9 cellular contexts compared by ENCODE assay signal in the genomic region with DNA sequence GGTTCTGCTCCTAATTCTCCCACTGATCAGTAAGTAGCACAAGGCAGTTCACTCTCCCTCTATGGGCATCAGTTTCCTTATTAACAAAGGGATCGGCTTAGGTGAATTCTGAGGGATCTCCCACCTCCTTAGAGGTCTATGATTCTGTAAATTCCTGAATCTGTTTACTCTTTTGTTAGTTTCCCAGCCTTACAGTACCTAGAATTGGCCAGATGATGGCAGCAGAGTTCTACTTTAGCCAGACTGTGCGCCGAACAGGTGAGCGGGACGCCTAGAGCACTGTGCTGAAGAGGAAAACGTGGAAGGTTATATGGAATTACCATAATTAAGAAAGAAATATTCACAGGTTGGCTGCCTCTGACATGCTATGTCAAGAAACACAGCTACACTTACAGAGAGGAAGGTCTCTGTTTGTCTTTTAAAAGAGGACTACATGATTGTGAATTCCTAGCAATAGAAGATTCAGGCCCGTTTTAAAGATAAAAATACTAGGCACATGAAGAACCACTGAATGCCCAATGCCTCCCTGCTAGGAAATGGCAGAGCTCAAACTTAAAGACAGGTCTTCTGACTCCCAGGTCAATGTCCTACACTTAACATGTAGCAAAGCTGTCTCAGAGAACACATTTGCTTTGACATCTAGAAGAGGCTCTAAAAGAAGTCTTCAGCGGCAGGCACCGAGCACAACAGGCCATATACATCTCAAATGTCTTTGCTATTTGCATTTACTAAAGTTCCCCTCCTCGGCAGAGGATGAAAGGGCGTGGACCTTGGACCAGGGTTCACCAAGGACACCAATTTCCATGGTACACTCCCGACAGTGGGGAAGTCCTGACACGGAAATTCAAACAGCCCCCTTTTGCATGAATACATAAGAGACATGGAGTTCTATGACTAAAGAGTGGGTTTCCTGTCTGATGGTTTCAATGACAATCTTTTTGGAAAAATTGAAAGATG.
DNase-seq lines count a peak whose midpoint lies in the region; ATAC-seq, FAIRE-seq and TF ChIP-seq lines count a peak whose summit lies in the region.
"Had no signal": no experiment of that assay in that cellular context is flagged by ENCODE, and none has a peak within 500 bp of the region (broad histone marks: within the 10 kb centered on the region; RNA-seq: fewer than 3 reads in every experiment).

No MANE protein-coding gene starts in this region.

- POLR2A ChIA-PET in CD4-positive, alpha-beta memory T cell (lab: Charles Lee; ENCODE audit: partially characterized antibody): no interaction called here
- POLR2A ChIA-PET in activated CD4-positive, alpha-beta T cell treated with anti-CD3 and anti-CD28 coated beads for 36 hours (lab: Charles Lee): no interaction called here
- POLR2A ChIA-PET in H1 (lab: Charles Lee; ENCODE audit: partially characterized antibody): no interaction called here

- H3K27ac Mint-ChIP-seq in CD4-positive, alpha-beta memory T cell: no peak overlapping the region
- H3K27ac Mint-ChIP-seq in activated CD4-positive, alpha-beta T cell treated with anti-CD3 and anti-CD28 coated beads for 36 hours: no peak overlapping the region
- H3K27ac Mint-ChIP-seq: T-helper 1 cell treated with Interleukin-12 subunit alpha and Interleukin-12 subunit beta and Interleukin-4 antibody, amounts not matched to agents 30 μg/mL and 1 μg/mL, for 36 hours had no signal

- H2BK120ac ChIP-seq in H1 (replicated peaks; ENCODE audit: low read depth, low read length): no peak overlapping the region

- no peak for TF ChIP-seq EP300 in H1 (IDR thresholded peaks at IDR 0.05; ENCODE audit: borderline replicate concordance in 1 of 2, low read depth in 2 of 2, low read length in 2 of 2)

- TF ChIP-seq CTCF in H1 (IDR thresholded peaks at IDR 0.05; ENCODE audit: control extremely low read depth in 1 of 3, insufficient read depth in 1 of 3, low read depth in 1 of 3, low read length in 3 of 3): peak; percentile 53 to 90 (median 82)

- no peak overlapping the region for H2BK5ac ChIP-seq in H1 (ENCODE audit: low read depth, low read length)

- H3K27me3 ChIP-seq in CD4-positive, alpha-beta memory T cell (ENCODE audit: insufficient read depth, low read length): no peaks in the 10 kb centered on the region
- H3K27me3 ChIP-seq in H1 (replicated peaks in 1 of 4; ENCODE audit: control insufficient read depth in 3 of 4, extremely low read depth in 1 of 4, insufficient read depth in 3 of 4, low read length in 3 of 4): no peaks in the 10 kb centered on the region

- no peak overlapping the region for H4K8ac ChIP-seq in H1 (ENCODE audit: extremely low read depth, insufficient read depth, low read length)

- no peak overlapping the region for H3K56ac ChIP-seq in H1 (replicated peaks; ENCODE audit: insufficient read length, low read depth, low read length)

- TF ChIP-seq POLR2A in H1 (IDR thresholded peaks at IDR 0.05; ENCODE audit: control extremely low read depth in 1 of 2, low read depth in 2 of 2, low read length in 2 of 2): no peak

- no peak overlapping the region for H2BK15ac ChIP-seq in H1 (ENCODE audit: low read length)

- no peaks in the 10 kb centered on the region for H3K9me3 ChIP-seq in CD4-positive, alpha-beta memory T cell (ENCODE audit: control insufficient read depth in 1 of 2, low read length in 2 of 2)
- no peaks in the 10 kb centered on the region for H3K9me3 ChIP-seq in H1 (ENCODE audit: insufficient read depth in 2 of 2, low read depth in 1 of 2, low read length in 1 of 2)

- no peaks in the 10 kb centered on the region for H3K9me3 Mint-ChIP-seq in CD4-positive, alpha-beta memory T cell
- H3K9me3 Mint-ChIP-seq in activated CD4-positive, alpha-beta T cell treated with anti-CD3 and anti-CD28 coated beads for 36 hours (ENCODE audit: low read depth): no peaks in the 10 kb centered on the region
- H3K9me3 Mint-ChIP-seq: T-helper 1 cell treated with Interleukin-12 subunit alpha and Interleukin-12 subunit beta and Interleukin-4 antibody, amounts not matched to agents 30 μg/mL and 1 μg/mL, for 36 hours had no signal

- H3K4me2 ChIP-seq in H1 (ENCODE audit: insufficient read depth in 1 of 2, low read depth in 2 of 2, low read length in 2 of 2): no peak overlapping the region

- H3K4me1 ChIP-seq in CD4-positive, alpha-beta memory T cell (ENCODE audit: insufficient read depth, low read length): no peaks in the 10 kb centered on the region
- no peaks in the 10 kb centered on the region for H3K4me1 ChIP-seq in H1 (replicated peaks in 1 of 4; ENCODE audit: control insufficient read depth in 3 of 4, insufficient read depth in 4 of 4, low read length in 3 of 4)

- no peaks in the 10 kb centered on the region for H4K20me1 ChIP-seq in H1 (replicated peaks in 1 of 2; ENCODE audit: control insufficient read depth in 1 of 2, insufficient read depth in 2 of 2, low read length in 2 of 2)

- H3K9ac ChIP-seq in H1 (replicated peaks in 1 of 4; ENCODE audit: extremely low read depth in 1 of 4, low read depth in 3 of 4, low read length in 3 of 4): no peak overlapping the region

- no peaks in the 10 kb centered on the region for H3K79me1 ChIP-seq in H1 (ENCODE audit: low read depth, low read length)

- no peak overlapping the region for H3K27ac ChIP-seq in CD4-positive, alpha-beta memory T cell (ENCODE audit: low read depth, low read length)
- no peak overlapping the region for H3K27ac ChIP-seq in H1 (ENCODE audit: low read depth, low read length)

- H3K18ac ChIP-seq in H1 (ENCODE audit: extremely low read depth, low read length): no peak overlapping the region

- no peaks in the 10 kb centered on the region for H3K23me2 ChIP-seq in H1 (ENCODE audit: low read depth, low read length)

- no peaks in the 10 kb centered on the region for H3K36me3 Mint-ChIP-seq in CD4-positive, alpha-beta memory T cell
- H3K36me3 Mint-ChIP-seq in activated CD4-positive, alpha-beta T cell treated with anti-CD3 and anti-CD28 coated beads for 36 hours (ENCODE audit: low read depth): no peaks in the 10 kb centered on the region

- TF ChIP-seq RAD21 in H1 (IDR thresholded peaks at IDR 0.05 in 1 of 2, conservative IDR thresholded peaks at IDR 0.05 in 1 of 2; ENCODE audit: low read depth in 2 of 2, low read length in 2 of 2): peak; percentile 96

- H3K79me2 ChIP-seq in H1 (ENCODE audit: control insufficient read depth in 1 of 2, insufficient read depth in 2 of 2, low read length in 2 of 2): no peaks in the 10 kb centered on the region

- peak; percentile 94 for ATAC-seq in GM19035 (IDR thresholded peaks at IDR 0.05; ENCODE audit: unreplicated experiment)
- ATAC-seq in HG03103 (IDR thresholded peaks at IDR 0.05; ENCODE audit: low read depth, unreplicated experiment): peak; percentile 97
- peak; percentile 79 for ATAC-seq in activated CD4-positive, alpha-beta T cell treated with anti-CD3 and anti-CD28 coated beads for 36 hours
- ATAC-seq in stimulated activated naive CD8-positive, alpha-beta T cell treated with anti-CD3 and anti-CD28 coated beads, Interleukin-15, Interleukin-2, amounts not matched to agents 100 U/mL and 50 U/mL, for 24 hours: peak; percentile 72

- no peak overlapping the region for H2BK12ac ChIP-seq in H1 (ENCODE audit: low read depth, low read length)

- 54% methylated on average over 13 of the region's 13 CpGs; no CpG with 5 or more reads in 1 of the 2 experiments for WGBS in H1 (ENCODE audit: extremely low coverage in 1 of 2, insufficient coverage in 1 of 2, insufficient read length in 1 of 2, insufficient replicate concordance in 2 of 2, low coverage in 1 of 2, low lambda C conversion rate in 2 of 2, missing lambda C conversion rate in 1 of 2), 2 experiments

- no peak overlapping the region for H2AFZ ChIP-seq in H1 (ENCODE audit: low read length)

- no peak overlapping the region for H3K4me3 Mint-ChIP-seq in CD4-positive, alpha-beta memory T cell
- H3K4me3 Mint-ChIP-seq in activated CD4-positive, alpha-beta T cell treated with anti-CD3 and anti-CD28 coated beads for 36 hours: no peak overlapping the region
- H3K4me3 Mint-ChIP-seq: T-helper 1 cell treated with Interleukin-12 subunit alpha and Interleukin-12 subunit beta and Interleukin-4 antibody, amounts not matched to agents 30 μg/mL and 1 μg/mL, for 36 hours had no signal

- H3K36me3 ChIP-seq in CD4-positive, alpha-beta memory T cell (ENCODE audit: insufficient read depth, low read length): no peaks in the 10 kb centered on the region
- no peaks in the 10 kb centered on the region for H3K36me3 ChIP-seq in H1 (ENCODE audit: control insufficient read depth in 2 of 4, insufficient read depth in 4 of 4, low read length in 3 of 4)

- peak; percentile 97 for FAIRE-seq in H1 (lab: Jason Lieb, UNC)

- peak in 4 of 5 donors; percentile 26 to 52 (median 33) for DNase-seq in CD4-positive, alpha-beta memory T cell
- DNase-seq in NCI-H2196 (lab: John Stamatoyannopoulos, UW; ENCODE audit: unreplicated experiment) (peak; percentile 87), H1 (ENCODE audit: low read depth in 1 of 2, low spot score in 2 of 2) (peak; percentile 51 to 76), midbrain (lab: John Stamatoyannopoulos, UW) (peak; percentile 61)
- peak; percentile 66 for DNase-seq in activated CD4-positive, alpha-beta T cell treated with anti-CD3 and anti-CD28 coated beads for 36 hours
- DNase-seq in stimulated activated naive CD8-positive, alpha-beta T cell treated with anti-CD3 and anti-CD28 coated beads, Interleukin-15, Interleukin-2, amounts not matched to agents 100 U/mL and 50 U/mL, for 24 hours: peak; percentile 47

- no peak overlapping the region for H3K4me3 ChIP-seq in CD4-positive, alpha-beta memory T cell (ENCODE audit: low read length in 2 of 2)
- no peak overlapping the region for H3K4me3 ChIP-seq in H1 (ENCODE audit: extremely low read depth in 1 of 4, insufficient read depth in 2 of 4, low read depth in 3 of 4, low read length in 4 of 4)

- peaks cover 0 to 2% (median under 1%) of the 10 kb centered on the region in 4 donors for H3K4me1 Mint-ChIP-seq in CD4-positive, alpha-beta memory T cell
- no peaks in the 10 kb centered on the region for H3K4me1 Mint-ChIP-seq in activated CD4-positive, alpha-beta T cell treated with anti-CD3 and anti-CD28 coated beads for 36 hours

- no peak overlapping the region for H2AK5ac ChIP-seq in H1 (ENCODE audit: low read depth, low read length)

- CTCF ChIA-PET in CD4-positive, alpha-beta memory T cell (lab: Charles Lee; ENCODE audit: partially characterized antibody): interaction anchor here (0.7 to 2.6 kb wide), 6 partner anchors 8 to 337 kb away, joined by 3 to 12 read pairs (median 3); no protein-coding TSS in a partner anchor
- CTCF ChIA-PET in activated CD4-positive, alpha-beta T cell treated with anti-CD3 and anti-CD28 coated beads for 36 hours (lab: Charles Lee): interaction anchor here (0.6 to 1.8 kb wide), 9 partner anchors 8 to 423 kb away, joined by 3 to 5 read pairs (median 3); no protein-coding TSS in a partner anchor
- CTCF ChIA-PET in H1 (lab: Charles Lee; ENCODE audit: partially characterized antibody): interaction anchor here (0.5 to 2.3 kb wide), 25 partner anchors 10 to 1143 kb away, joined by 3 to 9 read pairs (median 4); no protein-coding TSS in a partner anchor

- no peak overlapping the region for H2BK20ac ChIP-seq in H1 (ENCODE audit: low read length)

- intact Hi-C loops in CD4-positive, alpha-beta memory T cell (cut with micrococcal nuclease): loop anchor here (5.0 to 10.0 kb wide), 2 partner anchors 1850 to 1937 kb away; no protein-coding TSS in a partner anchor
- intact Hi-C loops in activated CD4-positive, alpha-beta T cell treated with anti-CD3 and anti-CD28 coated beads for 36 hours (cut with DNase I, micrococcal nuclease): loop anchor here (1.0 to 5.0 kb wide), 6 partner anchors 99 to 1105 kb away; no protein-coding TSS in a partner anchor

- peaks cover 4 to 11% of the 10 kb centered on the region in 2 donors for H3K27me3 Mint-ChIP-seq in CD4-positive, alpha-beta memory T cell
- H3K27me3 Mint-ChIP-seq in activated CD4-positive, alpha-beta T cell treated with anti-CD3 and anti-CD28 coated beads for 36 hours: peaks cover 27% of the 10 kb centered on the region

- H3K14ac ChIP-seq in H1 (ENCODE audit: insufficient read length): no peak overlapping the region

- H4K5ac ChIP-seq in H1 (ENCODE audit: insufficient read length, low read depth, low read length): no peak overlapping the region

- H4K91ac ChIP-seq in H1 (replicated peaks; ENCODE audit: insufficient read length, low read length): no peak overlapping the region

- H3K4ac ChIP-seq in H1 (replicated peaks; ENCODE audit: insufficient read length, low read depth, low read length): no peak overlapping the region

- no peak overlapping the region for H3K23ac ChIP-seq in H1 (ENCODE audit: insufficient read length)

Comparison
In these comparisons a context has a peak if more than half of its experiments do, and no peak if none do; other contexts are left out.
1. DNase-seq: peak in every context shown above with its lines; median percentile 87 in NCI-H2196; 66 in activated CD4-positive, alpha-beta T cell treated with anti-CD3 and anti-CD28 coated beads for 36 hours; 64 in H1; 61 in midbrain; 47 in stimulated activated naive CD8-positive, alpha-beta T cell treated with anti-CD3 and anti-CD28 coated beads, Interleukin-15, Interleukin-2, amounts not matched to agents 100 U/mL and 50 U/mL, for 24 hours; 33 in CD4-positive, alpha-beta memory T cell.